11 cellular contexts compared by ENCODE assay signal in the genomic region with DNA sequence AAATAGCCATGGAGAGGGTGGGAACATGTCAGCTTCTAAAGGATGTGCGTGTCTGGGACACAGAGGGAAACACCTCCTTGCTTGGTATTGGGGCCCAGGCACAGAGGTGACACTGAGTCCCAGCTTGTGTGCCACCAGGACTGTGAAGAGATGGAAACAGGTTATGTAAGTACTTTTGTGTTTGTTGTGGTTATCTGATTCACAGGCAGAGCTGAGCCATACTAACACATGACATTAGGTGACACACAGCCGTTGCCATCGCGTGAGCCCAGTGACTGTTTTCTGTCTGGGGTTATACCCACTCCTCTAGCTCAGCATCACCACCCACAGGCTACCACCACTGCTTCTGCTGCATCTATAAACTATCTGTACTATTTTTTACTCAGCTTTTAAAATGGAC. TPM values are rescaled to one million over a fixed set of nuclear protein-coding genes. Genes with fewer than 3 reads are reported as not detected.
DNase-seq lines count a peak whose midpoint lies in the region; ATAC-seq and TF ChIP-seq lines count a peak whose summit lies in the region.
"Had no signal": no experiment of that assay in that cellular context is flagged by ENCODE, and none has a peak within 500 bp of the region (broad histone marks: within the 10 kb centered on the region; RNA-seq: fewer than 3 reads in every experiment).

No MANE protein-coding gene starts in this region.

- H3K4me3 ChIP-seq in right cardiac atrium (ENCODE audit: low read length), result no peak overlapping the region
- H3K4me3 ChIP-seq in left ventricle myocardium inferior, result no peak overlapping the region
- H3K4me3 ChIP-seq: SK-N-MC, tibial artery had no signal

- TF ChIP-seq CTCF in left ventricle myocardium inferior (IDR thresholded peaks at IDR 0.05; ENCODE audit: borderline replicate concordance), result no peak
- no peak for TF ChIP-seq CTCF in natural killer cell (IDR thresholded peaks at IDR 0.05)
- no peak for TF ChIP-seq CTCF in osteocyte (IDR thresholded peaks at IDR 0.05)

- H3K9me3 Mint-ChIP-seq in natural killer cell, result no peaks in the 10 kb centered on the region
- no peaks in the 10 kb centered on the region for H3K9me3 Mint-ChIP-seq in osteocyte (ENCODE audit: unreplicated experiment)

- H3K27ac Mint-ChIP-seq in natural killer cell (peak overlapping the region in 1 of 2 donors; percentile 46), osteocyte (ENCODE audit: unreplicated experiment) (no peak overlapping the region)

- H3K36me3 Mint-ChIP-seq in natural killer cell, result no peaks in the 10 kb centered on the region
- no peaks in the 10 kb centered on the region for H3K36me3 Mint-ChIP-seq in osteocyte (ENCODE audit: unreplicated experiment)

- H3K27ac ChIP-seq in right cardiac atrium (ENCODE audit: low read length) (peak overlapping the region; percentile 7), left ventricle myocardium inferior (replicated peaks) (no peak overlapping the region), substantia nigra (ENCODE audit: low read depth, low read length, poor library complexity, severe bottlenecking) (no peak overlapping the region)
- H3K27ac ChIP-seq: SK-N-MC, tibial artery had no signal

- H3K27me3 ChIP-seq in right cardiac atrium (ENCODE audit: control insufficient read depth, insufficient read depth) (no peaks in the 10 kb centered on the region), left ventricle myocardium inferior (ENCODE audit: low read depth) (peaks cover 14% of the 10 kb centered on the region)

- no peak overlapping the region for H3K4me3 Mint-ChIP-seq in natural killer cell
- H3K4me3 Mint-ChIP-seq in osteocyte (ENCODE audit: unreplicated experiment), result no peak overlapping the region

- no peaks in the 10 kb centered on the region for H3K4me1 ChIP-seq in right cardiac atrium (ENCODE audit: control insufficient read depth, insufficient read depth, low read length)
- H3K4me1 ChIP-seq in left ventricle myocardium inferior, result no peaks in the 10 kb centered on the region
- H3K4me1 ChIP-seq: tibial artery had no signal

- ATAC-seq in right cardiac atrium, result peak; percentile 17 to 61
- peak; percentile 54 to 83 (median 70) for ATAC-seq in natural killer cell

- intact Hi-C loops in right cardiac atrium (cut with DNase I), result loop anchor here in 2 of 4 donors (10.0 kb wide), 2 partner anchors 232 to 262 kb away; no protein-coding TSS in a partner anchor
- intact Hi-C loops in left ventricle myocardium inferior (cut with micrococcal nuclease), result no loop called here
- intact Hi-C loops in natural killer cell (cut with micrococcal nuclease), result no loop called here

- no peaks in the 10 kb centered on the region for H3K9me3 ChIP-seq in right cardiac atrium (ENCODE audit: control insufficient read depth, low read length)
- no peaks in the 10 kb centered on the region for H3K9me3 ChIP-seq in left ventricle myocardium inferior (replicated peaks)
- H3K9me3 ChIP-seq: tibial artery had no signal

- peaks cover 0 to 5% of the 10 kb centered on the region in 2 donors for H3K4me1 Mint-ChIP-seq in natural killer cell
- no peaks in the 10 kb centered on the region for H3K4me1 Mint-ChIP-seq in osteocyte (ENCODE audit: unreplicated experiment)

- no peaks in the 10 kb centered on the region for H3K36me3 ChIP-seq in left ventricle myocardium inferior
- H3K36me3 ChIP-seq: tibial artery had no signal

- H3K27me3 Mint-ChIP-seq in natural killer cell (ENCODE audit: low read depth in 2 of 2) (no peaks in the 10 kb centered on the region), osteocyte (ENCODE audit: unreplicated experiment) (peaks cover 81% of the 10 kb centered on the region)

- DNase-seq in right cardiac atrium, result no peak
- no peak for DNase-seq in left ventricle myocardium inferior
- DNase-seq in activated T-cell treated with anti-CD3 and anti-CD28 coated beads for 48 hours (ENCODE audit: low read depth), result peak; percentile 74
- no peak for DNase-seq in natural killer cell
- DNase-seq in C1 segment of cervical spinal cord (lab: John Stamatoyannopoulos, UW), result no peak
- no peak for DNase-seq in substantia nigra (lab: John Stamatoyannopoulos, UW)
- DNase-seq in DMS79 treated with DMSO at 0.1 percent for 48 hours (lab: John Stamatoyannopoulos, UW), result no peak
- DNase-seq in osteocyte (ENCODE audit: extremely low spot score, unreplicated experiment), result no peak
- DNase-seq: tibial artery had no signal

- WGBS in right cardiac atrium, result 45% methylated on average over 4 of the region's 4 CpGs

RNA-seq across cellular contexts. Expression of a gene that starts 12.1 kb away (rescaled TPM):
- total RNA-seq in right cardiac atrium (1 to 10 TPM; 4.1 to 8.1 (median 6.3) TPM), left ventricle myocardium inferior (3.2 TPM), natural killer cell (1 to 10 TPM; 1.4 to 4.8 (median 2.1) TPM), osteocyte (0.94 and 1.2 TPM in 2 replicates)
- polyA plus RNA-seq in right cardiac atrium, result 1.3 TPM

RNA-seq across cellular contexts. Expression of a gene that starts 44.1 kb away (rescaled TPM):
- 1 to 10 TPM in 1 of 4 donors, under 1 TPM in 2, not detected in 1; 0.53 to 3.0 (median 0.54) TPM for total RNA-seq in right cardiac atrium
- polyA plus RNA-seq in right cardiac atrium, result 0.91 TPM
- total RNA-seq in left ventricle myocardium inferior, result 0.93 TPM
- 10 to 100 TPM; 12.6 to 32.5 (median 21.4) TPM for total RNA-seq in natural killer cell
- total RNA-seq in osteocyte, result not detected in 2 replicates
- total RNA-seq: endothelial cell of umbilical vein had no signal
- polyA plus RNA-seq: endothelial cell of umbilical vein had no signal
